Comparison of ENCODE assay signal across 8 cellular contexts in genomic region chr7:100430450-100431285, GRCh38.
A peak's percentile ranks its signal among the peaks of the same experiment; 100 is the strongest.
DNase-seq lines count a peak whose midpoint lies in the region; ATAC-seq and TF ChIP-seq lines count a peak whose summit lies in the region.

No MANE protein-coding gene starts in this region.

- POLR2A ChIA-PET in RWPE1 (lab: Yijun Ruan, JAX; ENCODE audit: low non-redundant PET) = no interaction called here

- CTCF ChIA-PET in RWPE1 (lab: Yijun Ruan, JAX) = interaction anchor here (0.6 to 1.1 kb wide), 3 partner anchors 20 to 131 kb away, joined by 3 to 6 read pairs (median 3); no protein-coding TSS in a partner anchor

- H3K27me3 ChIP-seq in brain microvascular endothelial cell (replicated peaks) = no peaks in the 10 kb centered on the region

- no peak for TF ChIP-seq CTCF in GM20000 (IDR thresholded peaks at IDR 0.05; ENCODE audit: extremely low read depth, missing control alignments)
- TF ChIP-seq CTCF in RWPE1 (conservative IDR thresholded peaks at IDR 0.05; ENCODE audit: low read depth) = no peak
- no peak for TF ChIP-seq CTCF in brain microvascular endothelial cell (IDR thresholded peaks at IDR 0.05; ENCODE audit: low read depth, low read length, missing control alignments)

- H3K27ac ChIP-seq in RWPE1 (peak overlapping the region; percentile 95), brain microvascular endothelial cell (no peak overlapping the region)

- DNase-seq in GM20000 (ENCODE audit: low spot score) (peak; percentile 40), RWPE1 (ENCODE audit: low spot score) (peak; percentile 38), brain microvascular endothelial cell (no peak), left kidney (ENCODE audit: low read depth, low spot score) (peak; percentile 46), NCI-H510A treated with DMSO at 0.1 percent for 48 hours (lab: John Stamatoyannopoulos, UW) (no peak)
- DNase-seq in stimulated activated naive CD4-positive, alpha-beta T cell (lab: John Stamatoyannopoulos, UW) = peak in 4 of 6 experiments; percentile 15 to 48 (median 38)

- peaks cover 18% of the 10 kb centered on the region for H3K36me3 ChIP-seq in brain microvascular endothelial cell (replicated peaks)

- H3K4me3 ChIP-seq in brain microvascular endothelial cell (ENCODE audit: low read depth, low read length) = peak overlapping the region; percentile 66

- in situ Hi-C loops in brain microvascular endothelial cell (cut with HindIII; ENCODE audit: low pct_ligation_motif_present, low sequenced_read_pairs) = no loop called here

- ATAC-seq in GM21367 (IDR thresholded peaks at IDR 0.05; ENCODE audit: unreplicated experiment) (no peak), GM21381 (IDR thresholded peaks at IDR 0.05; ENCODE audit: unreplicated experiment) (no peak)

Comparison
In these comparisons a context has a peak if more than half of its experiments do, and no peak if none do; other contexts are left out.
1. DNase-seq: peak in GM20000 (single experiment), RWPE1 (single experiment), left kidney (single experiment) and stimulated activated naive CD4-positive, alpha-beta T cell (4 of 6); none in brain microvascular endothelial cell (single experiment) and NCI-H510A treated with DMSO at 0.1 percent for 48 hours (single experiment).